Comparison of ENCODE assay signal across 8 cellular contexts in genomic region chr7:26188291-26188999, GRCh38. TPM values are rescaled to one million over a fixed set of nuclear protein-coding genes. Genes with fewer than 3 reads are reported as not detected.
DNase-seq lines count a peak whose midpoint lies in the region; ATAC-seq and TF ChIP-seq lines count a peak whose summit lies in the region.

No MANE protein-coding gene starts in this region.

- intact Hi-C loops in activated B cell treated with CpG ODN at 0.5 μM for 24 hours (cut with micrococcal nuclease): loop anchor here (1.0 kb wide), 1 partner anchor 9 kb away; no protein-coding TSS in a partner anchor

- no peaks in the 10 kb centered on the region for H3K27me3 Mint-ChIP-seq in activated B cell treated with CpG ODN at 0.5 μM for 24 hours
- H3K27me3 Mint-ChIP-seq in naive thymus-derived CD8-positive, alpha-beta T cell: no peaks in the 10 kb centered on the region

- H3K27ac Mint-ChIP-seq in activated B cell treated with CpG ODN at 0.5 μM for 24 hours: peak overlapping the region; percentile 50
- peak overlapping the region in 8 of 10 donors; percentile 23 to 90 (median 80) for H3K27ac Mint-ChIP-seq in naive thymus-derived CD8-positive, alpha-beta T cell

- CTCF ChIA-PET in HEK293T (lab: Yijun Ruan, JAX): no interaction called here
- CTCF ChIA-PET in activated B cell treated with CpG ODN at 0.5 μM for 24 hours (lab: Charles Lee): interaction anchor here (1.3 to 4.8 kb wide), 7 partner anchors 11 to 296 kb away, joined by 3 to 34 read pairs (median 5); partner anchors contain the start of genes CBX3, HNRNPA2B1 and NFE2L3

- ATAC-seq in activated B cell treated with CpG ODN at 0.5 μM for 24 hours (ENCODE audit: low read depth) (no peak), HG03342 (IDR thresholded peaks at IDR 0.05; ENCODE audit: unreplicated experiment) (no peak)
- ATAC-seq in naive thymus-derived CD8-positive, alpha-beta T cell: peak in 1 of 2 donors; percentile 2

- H3K4me1 Mint-ChIP-seq in activated B cell treated with CpG ODN at 0.5 μM for 24 hours: peaks cover 82% of the 10 kb centered on the region
- peaks cover 38 to 93% (median 88%) of the 10 kb centered on the region in 4 donors for H3K4me1 Mint-ChIP-seq in naive thymus-derived CD8-positive, alpha-beta T cell

- peaks cover 89% of the 10 kb centered on the region for H3K36me3 Mint-ChIP-seq in activated B cell treated with CpG ODN at 0.5 μM for 24 hours (ENCODE audit: low read depth)
- H3K36me3 Mint-ChIP-seq in naive thymus-derived CD8-positive, alpha-beta T cell: peaks cover 18 to 67% (median 26%) of the 10 kb centered on the region in 3 donors

- POLR2A ChIA-PET in HEK293T (lab: Yijun Ruan, JAX) (interaction anchor here (0.5 to 3.4 kb wide), 5 partner anchors 11 to 707 kb away, joined by 3 to 46 read pairs (median 3); partner anchors contain the start of genes CBX3 and HNRNPA2B1), activated B cell treated with CpG ODN at 0.5 μM for 24 hours (lab: Charles Lee) (interaction anchor here (0.6 to 3.8 kb wide), 14 partner anchors 9 to 294 kb away, joined by 3 to 42 read pairs (median 4); partner anchors contain the start of genes CBX3, HNRNPA2B1 and NFE2L3)
- POLR2A ChIA-PET in naive thymus-derived CD8-positive, alpha-beta T cell (lab: Charles Lee): interaction anchor here (1.0 to 6.0 kb wide), 5 partner anchors 10 to 98 kb away, joined by 4 to 79 read pairs (median 6); partner anchors contain the start of genes CBX3, HNRNPA2B1 and NFE2L3

- no peaks in the 10 kb centered on the region for H3K9me3 Mint-ChIP-seq in activated B cell treated with CpG ODN at 0.5 μM for 24 hours
- peaks cover 0 to 2% (median 0%) of the 10 kb centered on the region in 9 donors for H3K9me3 Mint-ChIP-seq in naive thymus-derived CD8-positive, alpha-beta T cell

- DNase-seq in NCI-H2171 treated with DMSO at 0.1 percent for 48 hours (lab: John Stamatoyannopoulos, UW): peak; percentile 43
- DNase-seq in NCI-H2171 (lab: John Stamatoyannopoulos, UW): no peak
- no peak for DNase-seq in HEK293T (ENCODE audit: extremely low spot score)
- DNase-seq in activated B cell treated with CpG ODN at 0.5 μM for 24 hours: no peak
- peak in 1 of 10 donors; percentile 21 for DNase-seq in naive thymus-derived CD8-positive, alpha-beta T cell
- no peak for DNase-seq in activated gamma-delta T cell treated with Interleukin-2 at 50 U/mL for 16 hours
- no peak for DNase-seq in KG1 (lab: John Stamatoyannopoulos, UW)

- no peak for TF ChIP-seq CTCF in activated B cell treated with CpG ODN at 0.5 μM for 24 hours (IDR thresholded peaks at IDR 0.05)

- no peak overlapping the region for H3K4me3 Mint-ChIP-seq in activated B cell treated with CpG ODN at 0.5 μM for 24 hours
- H3K4me3 Mint-ChIP-seq in naive thymus-derived CD8-positive, alpha-beta T cell: no peak overlapping the region

TF ChIP-seq in HEK293T, 16 proteins besides CTCF, POLR2A, EP300 and RAD21:
- TF ChIP-seq NFRKB (IDR thresholded peaks at IDR 0.05): no peak
- TF ChIP-seq L3MBTL2 (conservative IDR thresholded peaks at IDR 0.05): 0 out of 2 replicates have a peak, but pooled peaks have one; percentile 13
- no peak for TF ChIP-seq PKNOX1 (IDR thresholded peaks at IDR 0.05)

RNA-seq across cellular contexts. Expression of gene HNRNPA2B1, which starts 12.1 kb away (rescaled TPM):
- total RNA-seq in activated B cell treated with CpG ODN at 0.5 μM for 24 hours: 618 and 634 TPM in 2 replicates
- total RNA-seq in naive thymus-derived CD8-positive, alpha-beta T cell: 100 to 1,000 TPM; 504 to 555 TPM
- polyA plus RNA-seq in naive thymus-derived CD8-positive, alpha-beta T cell: 100 to 1,000 TPM; 506 to 789 (median 577) TPM

RNA-seq across cellular contexts. Expression of gene CBX3, which starts 13.1 kb away (rescaled TPM):
- total RNA-seq in activated B cell treated with CpG ODN at 0.5 μM for 24 hours: 123 and 125 TPM in 2 replicates
- 100 to 1,000 TPM; 197 to 205 TPM for total RNA-seq in naive thymus-derived CD8-positive, alpha-beta T cell
- polyA plus RNA-seq in naive thymus-derived CD8-positive, alpha-beta T cell: 100 to 1,000 TPM; 105 to 114 (median 113) TPM

RNA-seq across cellular contexts. Expression of gene NFE2L3, which starts 36.4 kb away (rescaled TPM):
- total RNA-seq in activated B cell treated with CpG ODN at 0.5 μM for 24 hours: 2.7 and 3.0 TPM in 2 replicates
- 1 to 10 TPM; 2.1 to 3.6 TPM for total RNA-seq in naive thymus-derived CD8-positive, alpha-beta T cell
- 1 to 10 TPM; 1.4 to 4.3 (median 2.9) TPM for polyA plus RNA-seq in naive thymus-derived CD8-positive, alpha-beta T cell
